1 cellular context compared by ENCODE assay signal in the genomic region with DNA sequence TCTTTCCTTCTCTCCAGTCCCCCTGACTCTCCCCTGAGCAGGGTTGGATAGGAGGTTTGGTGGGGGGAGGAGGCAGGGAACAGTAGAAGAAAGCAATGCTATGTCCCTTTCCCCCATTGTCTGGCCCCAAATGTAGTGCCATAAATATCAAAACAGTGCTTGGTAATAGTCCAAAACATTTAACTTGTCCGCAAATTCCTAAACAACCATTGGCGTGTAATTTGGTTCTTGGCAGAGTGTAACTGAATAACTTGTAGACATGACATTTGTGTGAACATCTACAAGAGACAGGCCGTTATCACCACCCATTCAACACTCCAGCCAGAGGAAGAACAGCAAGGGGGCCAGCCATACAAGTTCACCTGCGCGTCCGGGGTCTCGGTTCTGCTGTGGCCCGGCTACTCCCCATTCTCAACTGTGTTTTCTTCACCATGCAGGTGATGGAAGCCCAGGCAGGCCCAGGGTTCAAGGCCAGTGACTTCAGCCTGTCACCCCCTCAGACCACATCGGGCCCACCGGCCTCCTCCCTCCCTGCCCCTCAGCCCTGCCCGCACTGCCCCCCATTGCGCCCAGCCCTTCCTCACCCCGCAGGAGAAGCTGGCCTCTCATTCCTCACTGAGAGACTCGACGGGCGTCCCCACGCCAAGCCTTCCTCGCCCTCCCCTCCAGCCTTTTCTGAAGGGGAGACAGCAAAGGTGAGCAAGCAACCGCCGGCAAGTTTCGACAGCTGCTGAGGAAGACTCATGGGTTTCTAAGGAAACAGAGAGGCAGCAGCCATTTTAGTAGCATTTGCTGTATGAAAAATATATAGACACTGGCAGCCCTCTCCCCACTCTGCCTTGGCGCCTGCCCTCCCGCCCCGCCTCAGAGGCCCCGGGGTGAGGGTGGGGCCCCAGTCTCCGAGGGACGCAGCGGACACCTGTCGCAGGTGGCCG.
TF ChIP-seq lines count a peak whose summit lies in the region.

No MANE protein-coding gene starts in this region.

TF ChIP-seq in endothelial cell of umbilical vein, 7 proteins besides CTCF, POLR2A, EP300 and RAD21 (continued from another document):
- TF ChIP-seq GATA2 (IDR thresholded peaks at IDR 0.05; ENCODE audit: insufficient read depth, insufficient read length, low read depth, low read length) (no peak), EZH2 (IDR thresholded peaks at IDR 0.05; ENCODE audit: borderline replicate concordance, low read depth, low read length, severe bottlenecking) (no peak)
- TF ChIP-seq, protein P1, sequence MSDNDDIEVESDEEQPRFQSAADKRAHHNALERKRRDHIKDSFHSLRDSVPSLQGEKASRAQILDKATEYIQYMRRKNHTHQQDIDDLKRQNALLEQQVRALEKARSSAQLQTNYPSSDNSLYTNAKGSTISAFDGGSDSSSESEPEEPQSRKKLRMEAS (IDR thresholded peaks at IDR 0.05; ENCODE audit: insufficient read depth, insufficient read length), result no peak
